In the genomic region with DNA sequence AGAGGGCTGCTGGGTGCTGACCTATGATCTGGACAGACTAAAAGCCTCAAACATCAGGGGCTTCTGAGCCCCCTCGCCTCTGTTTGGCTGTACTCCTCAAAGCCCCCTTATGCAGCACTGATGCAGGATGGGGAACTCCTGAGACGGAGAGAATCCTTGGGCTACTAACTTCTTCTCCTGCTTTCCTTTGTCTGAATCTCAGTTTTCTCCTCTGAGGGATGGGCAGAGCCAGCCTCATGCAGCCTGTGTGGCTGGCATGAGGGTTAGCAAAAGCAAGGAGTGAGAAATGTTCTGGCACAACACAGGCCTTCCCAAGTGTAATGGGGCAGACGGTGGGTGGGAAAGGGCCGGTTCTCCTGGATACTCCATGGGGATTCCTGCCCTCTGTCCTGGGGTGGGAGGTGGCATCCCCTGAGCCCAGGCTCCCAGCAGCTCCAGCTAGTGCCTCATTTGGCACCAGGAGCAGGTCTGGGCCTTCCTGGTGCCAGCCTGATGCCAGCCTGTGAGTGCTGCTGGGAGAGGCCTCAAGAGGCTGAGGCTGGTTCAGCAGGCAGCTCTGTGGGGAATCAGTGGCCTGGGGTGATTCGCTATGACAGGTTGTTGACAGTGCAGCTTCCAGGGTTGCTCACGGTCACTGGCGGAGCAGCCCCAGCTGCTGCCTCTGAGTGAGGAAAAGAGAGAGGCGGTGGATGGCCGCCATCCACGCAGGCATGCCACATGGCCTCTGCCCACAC, we compare ENCODE assay signal across 10 cellular contexts. TPM values are rescaled to one million over a fixed set of nuclear protein-coding genes. Genes with fewer than 3 reads are reported as not detected.
DNase-seq lines count a peak whose midpoint lies in the region; ATAC-seq and TF ChIP-seq lines count a peak whose summit lies in the region.
"Had no signal": no experiment of that assay in that cellular context is flagged by ENCODE, and none has a peak within 500 bp of the region (broad histone marks: within the 10 kb centered on the region; RNA-seq: fewer than 3 reads in every experiment).

No MANE protein-coding gene starts in this region.

- peak overlapping the region in 1 of 7 donors; percentile 17 for H3K27ac Mint-ChIP-seq in CD14-positive monocyte
- H3K27ac Mint-ChIP-seq: activated T-cell treated with anti-CD3 and anti-CD28 coated beads, Interleukin-2, amount 50 U/mL, for 24 hours had no signal

- no peaks in the 10 kb centered on the region for H3K36me3 ChIP-seq in rectal smooth muscle tissue (ENCODE audit: control insufficient read depth, insufficient read depth, low read length)
- no peaks in the 10 kb centered on the region for H3K36me3 ChIP-seq in testis (ENCODE audit: low read depth, missing control alignments)

- peak; percentile 44 for DNase-seq in EL
- DNase-seq in NCI-H446 treated with DMSO at 0.1 percent for 48 hours (lab: John Stamatoyannopoulos, UW) = peak; percentile 22
- DNase-seq in foreskin keratinocyte = peak in 1 of 2 donors; percentile 25
- DNase-seq in CD14-positive monocyte (ENCODE audit: low spot score) = no peak
- no peak for DNase-seq in testis
- DNase-seq in mesenteric fat pad (ENCODE audit: low spot score) = no peak
- DNase-seq: activated T-cell treated with anti-CD3 and anti-CD28 coated beads, Interleukin-2, amount 50 U/mL, for 24 hours had no signal

- H3K27ac ChIP-seq in foreskin keratinocyte = no peak overlapping the region
- H3K27ac ChIP-seq in rectal smooth muscle tissue (ENCODE audit: low read depth, low read length) = peak overlapping the region; percentile 83
- no peak overlapping the region for H3K27ac ChIP-seq in testis

- WGBS in testis, 2 donors = 86 to 87% methylated on average over 6 to 10 of the region's 10 CpGs

- no peaks in the 10 kb centered on the region for H3K27me3 ChIP-seq in foreskin keratinocyte
- no peaks in the 10 kb centered on the region for H3K27me3 ChIP-seq in rectal smooth muscle tissue (ENCODE audit: control insufficient read depth, insufficient read depth, low read length)
- no peaks in the 10 kb centered on the region for H3K27me3 ChIP-seq in testis

- H3K4me3 ChIP-seq in rectal smooth muscle tissue (ENCODE audit: low read length) = no peak overlapping the region
- H3K4me3 ChIP-seq in testis = no peak overlapping the region
- H3K4me3 ChIP-seq: lung had no signal

- TF ChIP-seq POLR2A in testis (IDR thresholded peaks at IDR 0.05) = no peak

- H3K27me3 Mint-ChIP-seq in CD14-positive monocyte (ENCODE audit: low read depth in 3 of 3) = peaks cover 3 to 14% (median 6%) of the 10 kb centered on the region in 3 donors
- H3K27me3 Mint-ChIP-seq: activated T-cell treated with anti-CD3 and anti-CD28 coated beads, Interleukin-2, amount 50 U/mL, for 24 hours had no signal

- peak overlapping the region in 1 of 2 donors; percentile 16 for H3K4me3 Mint-ChIP-seq in CD14-positive monocyte
- H3K4me3 Mint-ChIP-seq: activated T-cell treated with anti-CD3 and anti-CD28 coated beads, Interleukin-2, amount 50 U/mL, for 24 hours had no signal

- H3K4me1 ChIP-seq in foreskin keratinocyte (peaks cover 4% of the 10 kb centered on the region), rectal smooth muscle tissue (ENCODE audit: control insufficient read depth, insufficient read depth, low read length) (peaks cover 7% of the 10 kb centered on the region), testis (peaks cover 8% of the 10 kb centered on the region)

- intact Hi-C loops in CD14-positive monocyte (cut with micrococcal nuclease) (loop anchor here in 1 of 2 donors (10.0 kb wide), 1 partner anchor 218 kb away; the partner anchor contains the start of gene TENT4B), testis (cut with DNase I; ENCODE audit: low total_unique reads) (loop anchor here (10.0 kb wide), 1 partner anchor 292 kb away; no protein-coding TSS in a partner anchor)

- H3K9ac ChIP-seq in rectal smooth muscle tissue (ENCODE audit: low read length) = no peak overlapping the region

- no peaks in the 10 kb centered on the region for H3K9me3 ChIP-seq in testis

- H3K4me1 Mint-ChIP-seq in CD14-positive monocyte = peaks cover 13% of the 10 kb centered on the region

- H3K36me3 Mint-ChIP-seq in CD14-positive monocyte = no peaks in the 10 kb centered on the region

- peak; percentile 12 for TF ChIP-seq CTCF in foreskin keratinocyte (conservative IDR thresholded peaks at IDR 0.05)
- TF ChIP-seq CTCF in CD14-positive monocyte (IDR thresholded peaks at IDR 0.05) = no peak
- TF ChIP-seq CTCF in testis (IDR thresholded peaks at IDR 0.05) = no peak

- ATAC-seq in foreskin keratinocyte (peak; percentile 79), HG02885 (IDR thresholded peaks at IDR 0.05; ENCODE audit: poor library complexity, unreplicated experiment) (no peak)

- peaks cover 0 to 6% (median 2%) of the 10 kb centered on the region in 7 donors for H3K9me3 Mint-ChIP-seq in CD14-positive monocyte
- H3K9me3 Mint-ChIP-seq: activated T-cell treated with anti-CD3 and anti-CD28 coated beads, Interleukin-2, amount 50 U/mL, for 24 hours had no signal

RNA-seq across cellular contexts. Expression of gene BRD7, which starts 4.0 kb away (rescaled TPM):
- total RNA-seq in foreskin keratinocyte = 71.0 and 78.8 TPM in 2 replicates
- polyA plus RNA-seq in foreskin keratinocyte = 48.7 and 58.9 TPM in 2 replicates
- polyA plus RNA-seq in CD14-positive monocyte = 10 to 100 TPM; 11.4 to 21.2 TPM
- 10 to 100 TPM; 79.2 to 96.0 TPM for total RNA-seq in testis
- polyA plus RNA-seq in testis (ENCODE audit: insufficient read depth, low read depth, low replicate concordance) = 110 TPM
- 52.6 TPM for total RNA-seq in mesenteric fat pad

Comparison
In these comparisons a context has a peak if more than half of its experiments do, and no peak if none do; other contexts are left out.
1. DNase-seq: peak in EL (single experiment) and NCI-H446 treated with DMSO at 0.1 percent for 48 hours (single experiment); none in CD14-positive monocyte (single experiment), testis (single experiment) and mesenteric fat pad (single experiment).